In the genomic region with DNA sequence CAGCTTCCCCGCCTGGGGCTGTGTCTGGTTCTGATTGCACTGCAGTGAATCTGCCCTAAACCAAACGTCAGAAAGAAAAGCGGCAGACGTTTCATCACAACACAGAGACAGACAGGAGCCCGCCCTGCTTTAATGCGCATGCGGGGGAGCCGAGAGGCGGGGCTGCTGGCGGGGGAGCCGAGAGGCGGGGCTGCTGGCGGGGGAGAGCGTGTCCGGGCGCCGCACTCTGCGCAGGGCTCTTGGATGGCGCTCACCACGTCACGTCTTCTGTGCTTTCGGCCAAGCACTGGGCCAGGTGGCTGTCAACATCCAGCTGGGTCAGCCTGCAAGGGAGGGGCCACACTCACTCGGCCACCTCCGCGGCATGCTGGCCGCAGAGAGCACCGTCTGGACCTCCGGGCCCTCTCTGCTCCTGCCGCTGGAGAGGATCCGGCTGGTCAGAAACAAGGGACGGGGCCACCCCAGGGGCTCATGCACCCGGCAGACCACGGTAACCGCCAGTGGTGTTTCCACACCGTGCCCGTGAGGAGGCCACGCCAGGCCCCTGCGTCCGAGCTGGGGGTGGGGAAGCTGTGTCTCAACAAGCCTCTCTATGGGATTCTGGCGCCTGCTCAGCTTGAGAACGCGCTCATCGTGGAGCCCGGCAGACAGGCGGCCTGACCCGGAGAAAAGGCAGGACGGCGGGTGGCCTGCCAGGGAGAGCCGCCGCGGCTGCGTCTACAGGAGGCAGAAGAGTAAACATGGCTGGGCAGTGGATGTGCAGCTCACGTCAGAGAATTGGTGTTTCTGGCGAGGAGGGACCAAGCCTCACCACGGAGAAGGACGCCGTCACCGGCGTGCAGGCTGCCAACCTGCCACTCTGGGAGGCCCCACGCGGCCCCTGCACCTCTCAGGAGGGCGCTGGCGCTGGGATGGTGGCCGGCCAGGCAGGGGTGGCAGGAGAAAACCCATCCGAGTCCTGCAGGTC, we compare ENCODE assay signal across 8 cellular contexts. TPM values are rescaled to one million over a fixed set of nuclear protein-coding genes. Genes with fewer than 3 reads are reported as not detected.
DNase-seq lines count a peak whose midpoint lies in the region; ATAC-seq and TF ChIP-seq lines count a peak whose summit lies in the region.

No MANE protein-coding gene starts in this region.

- peaks cover 11% of the 10 kb centered on the region for H3K36me3 Mint-ChIP-seq in CD8-positive, alpha-beta T cell
- no peaks in the 10 kb centered on the region for H3K36me3 Mint-ChIP-seq in type B pancreatic cell

- H3K9me3 ChIP-seq in CD8-positive, alpha-beta T cell (ENCODE audit: low read length): no peaks in the 10 kb centered on the region

- H3K9me3 Mint-ChIP-seq in CD8-positive, alpha-beta T cell: no peaks in the 10 kb centered on the region
- H3K9me3 Mint-ChIP-seq in type B pancreatic cell: no peaks in the 10 kb centered on the region

- no peaks in the 10 kb centered on the region for H3K36me3 ChIP-seq in CD8-positive, alpha-beta T cell (ENCODE audit: insufficient read depth, low read length)

- H3K4me1 Mint-ChIP-seq in CD8-positive, alpha-beta T cell (ENCODE audit: low read depth): peaks cover 17% of the 10 kb centered on the region
- peaks cover 7% of the 10 kb centered on the region for H3K4me1 Mint-ChIP-seq in type B pancreatic cell (ENCODE audit: unreplicated experiment)

- peaks cover 16% of the 10 kb centered on the region for H3K4me1 ChIP-seq in CD8-positive, alpha-beta T cell (ENCODE audit: insufficient read depth, low read length)

- intact Hi-C loops in CD8-positive, alpha-beta T cell (cut with DNase I, micrococcal nuclease): loop anchor here (1.0 kb wide), 3 partner anchors 16 to 111 kb away; no protein-coding TSS in a partner anchor
- intact Hi-C loops in left cardiac atrium (cut with DNase I) (loop anchor here in 1 of 2 donors (10.0 kb wide), 1 partner anchor 125 kb away; no protein-coding TSS in a partner anchor), posterior vena cava (cut with DNase I) (loop anchor here in 1 of 2 donors (5.0 kb wide), 1 partner anchor 43 kb away; no protein-coding TSS in a partner anchor)

- no peak for TF ChIP-seq CTCF in CD8-positive, alpha-beta T cell (IDR thresholded peaks at IDR 0.05)
- TF ChIP-seq CTCF in type B pancreatic cell (conservative IDR thresholded peaks at IDR 0.05): no peak

- H3K4me3 Mint-ChIP-seq in CD8-positive, alpha-beta T cell: peak overlapping the region; percentile 80
- H3K4me3 Mint-ChIP-seq in type B pancreatic cell: peak overlapping the region; percentile 83

- peak overlapping the region; percentile 98 for H3K27ac Mint-ChIP-seq in CD8-positive, alpha-beta T cell
- H3K27ac Mint-ChIP-seq in type B pancreatic cell: peak overlapping the region; percentile 83

- peak overlapping the region; percentile 70 for H3K27ac ChIP-seq in CD8-positive, alpha-beta T cell (ENCODE audit: low read depth, low read length)

- peak; percentile 85 to 94 (median 90) for DNase-seq in CD8-positive, alpha-beta T cell
- DNase-seq in NCI-H1417 (lab: John Stamatoyannopoulos, UW): peak; percentile 92 to 97 (median 97)
- DNase-seq in T-helper 1 cell: peak; percentile 83 to 88 (median 87)
- peak; percentile 41 to 96 (median 88) for DNase-seq in amygdala (lab: John Stamatoyannopoulos, UW)
- DNase-seq in left cardiac atrium: peak; percentile 89
- peak; percentile 98 for DNase-seq in posterior vena cava (ENCODE audit: low spot score)
- peak; percentile 94 for DNase-seq in type B pancreatic cell (ENCODE audit: extremely low spot score, unreplicated experiment)

- no peaks in the 10 kb centered on the region for H3K27me3 ChIP-seq in CD8-positive, alpha-beta T cell (ENCODE audit: insufficient read depth, low read length)

- CTCF ChIA-PET in CD8-positive, alpha-beta T cell (lab: Charles Lee): interaction anchor here (2.0 to 12.6 kb wide), 3 partner anchors 15 to 195 kb away, joined by 7 to 332 read pairs (median 11); a partner anchor contains a TSS

- ATAC-seq in CD8-positive, alpha-beta T cell: peak; percentile 93
- ATAC-seq in GM21717 (IDR thresholded peaks at IDR 0.05; ENCODE audit: unreplicated experiment) (peak; percentile 58), left cardiac atrium (peak; percentile 91 to 92)

- H3K27me3 Mint-ChIP-seq in CD8-positive, alpha-beta T cell (ENCODE audit: low read depth): no peaks in the 10 kb centered on the region
- H3K27me3 Mint-ChIP-seq in type B pancreatic cell: no peaks in the 10 kb centered on the region

- POLR2A ChIA-PET in CD8-positive, alpha-beta T cell (lab: Charles Lee): interaction anchor here (1.1 to 1.8 kb wide), 5 partner anchors 16 to 202 kb away, joined by 4 to 5 read pairs (median 5); a partner anchor contains a TSS

- H3K4me3 ChIP-seq in CD8-positive, alpha-beta T cell (ENCODE audit: low read depth, low read length): peak overlapping the region; percentile 61

RNA-seq across cellular contexts. Expression of a gene that starts 4.8 kb away (rescaled TPM):
- 10 to 100 TPM; 53.6 to 61.1 TPM for total RNA-seq in CD8-positive, alpha-beta T cell
- total RNA-seq in left cardiac atrium (10 to 100 TPM; 35.4 to 41.4 TPM), posterior vena cava (10 to 100 TPM; 50.7 to 52.9 TPM), type B pancreatic cell (ENCODE audit: low replicate concordance) (45.8 and 73.8 TPM in 2 replicates)

RNA-seq across cellular contexts. Expression of a gene that starts 38.4 kb away (rescaled TPM):
- 100 to 1,000 TPM; 361 to 383 TPM for total RNA-seq in CD8-positive, alpha-beta T cell
- total RNA-seq in left cardiac atrium: 10 to 100 TPM; 47.1 to 66.9 TPM
- total RNA-seq in posterior vena cava: 100 to 1,000 TPM; 104 to 111 TPM
- 52.7 and 55.7 TPM in 2 replicates for total RNA-seq in type B pancreatic cell (ENCODE audit: low replicate concordance)

Comparison
In these comparisons a context has a peak if more than half of its experiments do, and no peak if none do; other contexts are left out.
1. Peak in every context shown above with its lines: DNase-seq, ATAC-seq, H3K4me3 ChIP-seq and H3K27ac ChIP-seq.